8 cellular contexts compared by ENCODE assay signal in genomic region chr2:61471905-61472805, GRCh38. TPM values are rescaled to one million over a fixed set of nuclear protein-coding genes. Genes with fewer than 3 reads are reported as not detected.
DNase-seq lines count a peak whose midpoint lies in the region; ATAC-seq and TF ChIP-seq lines count a peak whose summit lies in the region.

No MANE protein-coding gene starts in this region.

- peak overlapping the region; percentile 89 for H3K4me3 ChIP-seq in Jurkat, Clone E6-1 (ENCODE audit: low read length)
- H3K4me3 ChIP-seq in esophagus squamous epithelium, result peak overlapping the region; percentile 66 to 98 (median 89)

- H3K4me1 ChIP-seq in esophagus squamous epithelium, result peaks cover 13 to 35% (median 16%) of the 10 kb centered on the region in 3 donors

- 33 to 37% methylated on average over 18 to 19 of the region's 19 CpGs for WGBS in esophagus squamous epithelium, 2 donors

- H3K9me3 ChIP-seq in esophagus squamous epithelium, result no peaks in the 10 kb centered on the region

- peaks cover 30% of the 10 kb centered on the region for H3K4me1 Mint-ChIP-seq in neural crest cell

- peak overlapping the region; percentile 98 for H3K27ac Mint-ChIP-seq in neural crest cell (ENCODE audit: unreplicated experiment)

- peak; percentile 15 for DNase-seq in activated CD8-positive, alpha-beta memory T cell treated with anti-CD3 and anti-CD28 coated beads, Interleukin-2, amount 50 U/mL, for 4 hours
- no peak for DNase-seq in activated CD8-positive, alpha-beta memory T cell treated with anti-CD3 and anti-CD28 coated beads, Interleukin-2, amount 50 U/mL, for 48 hours
- DNase-seq in Jurkat, Clone E6-1 (ENCODE audit: low read depth, low spot score), result peak; percentile 10
- DNase-seq in activated CD4-positive, alpha-beta T cell treated with anti-CD3 and anti-CD28 coated beads, Interleukin-2, amount 50 U/mL, for 1 hour, result peak; percentile 15
- no peak for DNase-seq in esophagus squamous epithelium (lab: John Stamatoyannopoulos, UW)
- DNase-seq in neural crest cell (ENCODE audit: low read depth, low spot score), result no peak
- no peak for DNase-seq in UCSD-AML1 (lab: John Stamatoyannopoulos, UW; ENCODE audit: unreplicated experiment)

- intact Hi-C loops in esophagus squamous epithelium (cut with DNase I), result loop anchor here (5.0 kb wide), 1 partner anchor 65 kb away; the partner anchor contains the start of gene XPO1

- no peaks in the 10 kb centered on the region for H3K9me3 Mint-ChIP-seq in neural crest cell

- H3K27ac ChIP-seq in esophagus squamous epithelium, result peak overlapping the region; percentile 94 to 100 (median 98)

- no peak for TF ChIP-seq CTCF in esophagus squamous epithelium (IDR thresholded peaks at IDR 0.05)
- TF ChIP-seq CTCF in neural crest cell (conservative IDR thresholded peaks at IDR 0.05), result no peak

- H3K27me3 ChIP-seq in esophagus squamous epithelium, result no peaks in the 10 kb centered on the region

- no peak for TF ChIP-seq POLR2A in esophagus squamous epithelium (IDR thresholded peaks at IDR 0.05)

- no peak for ATAC-seq in GM19351 (IDR thresholded peaks at IDR 0.05; ENCODE audit: unreplicated experiment)

- peak overlapping the region; percentile 91 for H3K4me3 Mint-ChIP-seq in neural crest cell

- peaks cover 5% of the 10 kb centered on the region for H3K36me3 Mint-ChIP-seq in neural crest cell (ENCODE audit: low read depth)

- no peaks in the 10 kb centered on the region for H3K27me3 Mint-ChIP-seq in neural crest cell (ENCODE audit: low read depth)

- peaks cover 0 to 24% (median 0%) of the 10 kb centered on the region in 3 donors for H3K36me3 ChIP-seq in esophagus squamous epithelium

RNA-seq across cellular contexts. Expression of gene USP34, which starts 1.3 kb away (rescaled TPM):
- polyA plus RNA-seq in Jurkat, Clone E6-1 (2012; ENCODE audit: insufficient read depth, insufficient read length), result 43.9 TPM
- total RNA-seq in esophagus squamous epithelium (100 to 1,000 TPM in 2 of 4 donors, 10 to 100 TPM in 2; 49.5 to 129 (median 84.9) TPM), neural crest cell (95.9 and 98.4 TPM in 2 replicates)

Comparison
In these comparisons a context has a peak if more than half of its experiments do, and no peak if none do; other contexts are left out.
1. DNase-seq: peak in activated CD8-positive, alpha-beta memory T cell treated with anti-CD3 and anti-CD28 coated beads, Interleukin-2, amount 50 U/mL, for 4 hours (single experiment), Jurkat, Clone E6-1 (single experiment) and activated CD4-positive, alpha-beta T cell treated with anti-CD3 and anti-CD28 coated beads, Interleukin-2, amount 50 U/mL, for 1 hour (single experiment); none in activated CD8-positive, alpha-beta memory T cell treated with anti-CD3 and anti-CD28 coated beads, Interleukin-2, amount 50 U/mL, for 48 hours (single experiment), esophagus squamous epithelium (single experiment), neural crest cell (single experiment) and UCSD-AML1 (single experiment).